In the genomic region with DNA sequence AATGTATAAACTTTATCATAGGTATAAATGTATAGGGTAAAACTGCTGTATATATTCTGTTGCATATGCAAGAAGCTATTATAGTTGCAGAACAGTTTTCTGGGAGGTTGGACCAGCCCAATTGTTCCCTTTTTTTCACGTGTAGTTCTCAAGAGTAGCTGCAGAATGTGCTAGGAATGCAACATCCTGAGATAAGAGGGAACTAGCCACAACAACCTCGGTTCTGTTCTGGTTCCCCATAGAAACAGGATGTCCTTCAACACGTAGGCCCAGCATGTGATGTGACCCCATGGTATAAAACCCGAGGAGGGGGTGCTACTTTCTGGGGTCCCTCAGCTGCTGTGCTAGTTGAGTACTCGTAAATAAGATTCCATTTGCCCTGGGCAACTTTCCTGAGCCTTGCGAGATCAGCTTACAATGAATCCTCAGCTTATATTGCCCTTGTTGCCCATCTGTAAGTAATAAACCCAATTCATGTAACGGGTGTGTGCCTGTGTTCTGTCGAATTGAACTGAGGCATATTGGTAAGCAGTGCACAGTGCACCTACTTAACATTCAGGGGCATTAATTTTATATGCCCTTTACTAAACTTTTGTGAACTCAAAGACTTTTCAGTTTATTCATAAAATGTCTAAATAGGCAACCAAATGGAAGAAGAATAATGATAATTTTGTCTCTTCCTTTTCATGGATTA, we compare ENCODE assay signal across 2 cellular contexts.
A peak's percentile ranks its signal among the peaks of the same experiment; 100 is the strongest.
TF ChIP-seq lines count a peak whose summit lies in the region.

No MANE protein-coding gene starts in this region.

TF ChIP-seq in liver, 16 proteins besides CTCF, POLR2A, EP300 and RAD21:
- TF ChIP-seq TAF1 (conservative IDR thresholded peaks at IDR 0.05) = no peak
- TF ChIP-seq SP1 (IDR thresholded peaks at IDR 0.05) = peak; percentile 22

TF ChIP-seq in HepG2, 621 proteins besides CTCF, POLR2A, EP300 and RAD21:
- TF ChIP-seq ZNF564 (CRISPR knock-in tag; IDR thresholded peaks at IDR 0.05) (no peak), ZNF501 (CRISPR knock-in tag; IDR thresholded peaks at IDR 0.05) (no peak), GFI1 (CRISPR knock-in tag; IDR thresholded peaks at IDR 0.05; ENCODE audit: borderline replicate concordance) (no peak), NFKB2 (CRISPR knock-in tag; IDR thresholded peaks at IDR 0.05; ENCODE audit: borderline replicate concordance) (no peak), ZNF33A (CRISPR knock-in tag; IDR thresholded peaks at IDR 0.05; ENCODE audit: borderline replicate concordance) (no peak), STAT6 (CRISPR knock-in tag; IDR thresholded peaks at IDR 0.05; ENCODE audit: borderline replicate concordance) (no peak), ZNF317 (CRISPR knock-in tag; IDR thresholded peaks at IDR 0.05) (no peak)
